8 cellular contexts compared by ENCODE assay signal in the genomic region with DNA sequence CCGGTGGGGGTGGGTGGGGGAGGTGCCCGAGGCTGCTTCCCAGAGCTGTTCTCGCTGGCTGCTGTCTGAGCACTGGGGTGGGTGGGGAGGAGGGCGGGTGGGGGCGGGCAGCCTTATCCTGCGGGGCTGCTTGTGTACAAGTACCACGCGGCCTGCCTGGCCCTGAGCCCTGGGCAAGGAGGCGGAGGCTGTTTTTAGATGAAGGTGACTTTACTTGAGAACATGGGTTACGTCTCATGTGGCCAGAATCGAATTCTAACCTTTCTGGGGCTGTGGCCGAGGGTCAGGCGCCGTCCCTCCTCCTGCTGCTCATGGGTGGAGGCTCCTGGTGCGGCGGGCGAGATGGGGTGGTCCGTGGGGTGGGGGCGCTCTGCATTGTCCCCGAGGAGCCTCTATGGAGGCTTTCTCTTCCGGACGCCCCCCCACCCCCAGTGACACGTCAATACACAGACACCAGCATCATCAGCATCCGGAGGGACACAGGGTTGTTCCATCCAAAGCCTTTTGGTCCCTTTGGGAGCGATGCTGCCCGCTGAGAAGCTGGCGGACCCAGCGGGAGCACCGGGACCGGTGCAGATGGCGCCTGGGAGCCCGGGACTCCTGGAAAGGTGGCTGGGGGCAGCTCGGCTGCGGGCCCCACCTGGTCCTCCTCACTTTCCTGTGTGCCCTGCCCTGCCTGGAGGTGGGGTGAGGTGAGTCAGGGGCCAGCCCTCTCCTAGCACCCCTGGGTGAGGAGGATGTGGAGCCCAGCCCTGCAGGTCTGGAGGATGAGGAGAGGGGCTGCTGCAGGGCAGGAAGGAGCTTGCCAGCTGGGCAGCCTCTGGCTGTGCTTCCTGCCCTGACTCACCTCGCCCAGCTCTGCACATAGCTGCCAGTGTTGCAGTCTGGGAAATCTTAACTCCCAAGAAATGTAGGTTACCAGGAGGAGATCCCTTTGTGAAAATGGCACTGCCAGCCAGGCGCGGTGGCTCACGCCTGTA. TPM values are rescaled to one million over a fixed set of nuclear protein-coding genes. Genes with fewer than 3 reads are reported as not detected.
DNase-seq lines count a peak whose midpoint lies in the region; ATAC-seq and TF ChIP-seq lines count a peak whose summit lies in the region.

No MANE protein-coding gene starts in this region.

- H3K4me3 ChIP-seq in brain microvascular endothelial cell (ENCODE audit: low read depth, low read length) (peak overlapping the region; percentile 33), iPS-18c (ENCODE audit: insufficient read depth, low read depth, low read length) (peak overlapping the region; percentile 28)

- DNase-seq in DMS 273 (lab: John Stamatoyannopoulos, UW; ENCODE audit: unreplicated experiment): peak; percentile 45
- no peak for DNase-seq in DMS 273 treated with DMSO at 0.1 percent for 48 hours (lab: John Stamatoyannopoulos, UW)
- no peak for DNase-seq in brain microvascular endothelial cell
- DNase-seq in DMS79 treated with DMSO at 0.1 percent for 48 hours (lab: John Stamatoyannopoulos, UW): no peak

- ATAC-seq in HG03025 (IDR thresholded peaks at IDR 0.05; ENCODE audit: low FRiP score, unreplicated experiment) (no peak), HG02759 (IDR thresholded peaks at IDR 0.05; ENCODE audit: unreplicated experiment) (no peak)

- H3K36me3 ChIP-seq in brain microvascular endothelial cell (replicated peaks): peaks cover 17% of the 10 kb centered on the region

- in situ Hi-C loops in brain microvascular endothelial cell (cut with HindIII; ENCODE audit: low pct_ligation_motif_present, low sequenced_read_pairs): no loop called here

- no peaks in the 10 kb centered on the region for H3K27me3 ChIP-seq in brain microvascular endothelial cell (replicated peaks)

- H3K27ac ChIP-seq in brain microvascular endothelial cell (no peak overlapping the region), temporal lobe (ENCODE audit: low read depth, low read length) (peak overlapping the region; percentile 82)

- H3K9me3 ChIP-seq in iPS-18c (ENCODE audit: control insufficient read depth, insufficient read depth, low read length): no peaks in the 10 kb centered on the region

- no peak for TF ChIP-seq CTCF in brain microvascular endothelial cell (IDR thresholded peaks at IDR 0.05; ENCODE audit: low read depth, low read length, missing control alignments)

RNA-seq across cellular contexts. Expression of a gene that starts 3.4 kb away (rescaled TPM):
- total RNA-seq in temporal lobe: 91.2 TPM

RNA-seq across cellular contexts. Expression of a gene that starts 13.9 kb away (rescaled TPM):
- total RNA-seq in temporal lobe: 9.1 TPM

RNA-seq across cellular contexts. Expression of a gene that starts 32.0 kb away (rescaled TPM):
- total RNA-seq in temporal lobe: not detected

RNA-seq across cellular contexts. Expression of a gene that starts 44.3 kb away (rescaled TPM):
- 36.4 TPM for total RNA-seq in temporal lobe

RNA-seq across cellular contexts. Expression of a gene that starts 57.5 kb away (rescaled TPM):
- total RNA-seq in temporal lobe: 11.3 TPM
